Comparison of ENCODE assay signal across 9 cellular contexts in genomic region chr3:39180546-39181346, GRCh38. TPM values are rescaled to one million over a fixed set of nuclear protein-coding genes. Genes with fewer than 3 reads are reported as not detected.
DNase-seq lines count a peak whose midpoint lies in the region; ATAC-seq, FAIRE-seq and TF ChIP-seq lines count a peak whose summit lies in the region.
"Had no signal": no experiment of that assay in that cellular context is flagged by ENCODE, and none has a peak within 500 bp of the region (broad histone marks: within the 10 kb centered on the region; RNA-seq: fewer than 3 reads in every experiment).

No MANE protein-coding gene starts in this region.

- H3K4me3 Mint-ChIP-seq in natural killer cell: peak overlapping the region; percentile 84
- peak overlapping the region; percentile 84 to 86 for H3K4me3 Mint-ChIP-seq in stimulated activated naive B cell treated with anti-CD40 and anti-IgM and Interleukin-4, amounts not matched to agents 10 μg/mL and 1 μg/mL and 100 μg/mL, for 72 hours

- DNase-seq in DMS 273 (lab: John Stamatoyannopoulos, UW; ENCODE audit: unreplicated experiment): peak; percentile 95
- DNase-seq in Jurkat, Clone E6-1 (ENCODE audit: low read depth, low spot score): peak; percentile 82
- DNase-seq in RCC 7860 (ENCODE audit: low spot score): peak; percentile 48
- peak; percentile 80 to 83 for DNase-seq in activated T-helper 1 cell treated with anti-CD3 and anti-CD28 coated beads, Interleukin-2, amount 50 U/mL, for 16 hours (ENCODE audit: low read depth in 1 of 2, low spot score in 1 of 2)
- peak; percentile 51 for DNase-seq in fibroblast of peridontal ligament (ENCODE audit: extremely low read depth)
- DNase-seq in natural killer cell: peak; percentile 77
- DNase-seq in stimulated activated naive B cell treated with anti-CD40 and anti-IgM and Interleukin-4, amounts not matched to agents 10 μg/mL and 1 μg/mL and 100 μg/mL, for 72 hours: peak; percentile 80

- ATAC-seq in GM21717 (IDR thresholded peaks at IDR 0.05; ENCODE audit: unreplicated experiment): peak; percentile 89
- peak; percentile 81 to 90 (median 87) for ATAC-seq in natural killer cell
- ATAC-seq in stimulated activated naive B cell treated with anti-CD40 and anti-IgM and Interleukin-4, amounts not matched to agents 10 μg/mL and 1 μg/mL and 100 μg/mL, for 72 hours (replicated peaks): peak; percentile 87 to 88

- intact Hi-C loops in natural killer cell (cut with micrococcal nuclease): loop anchor here (10.0 kb wide), 1 partner anchor 76 kb away; the partner anchor contains the start of genes GORASP1 and TTC21A

- no peaks in the 10 kb centered on the region for H3K9me3 Mint-ChIP-seq in natural killer cell
- no peaks in the 10 kb centered on the region for H3K9me3 Mint-ChIP-seq in stimulated activated naive B cell treated with anti-CD40 and anti-IgM and Interleukin-4, amounts not matched to agents 10 μg/mL and 1 μg/mL and 100 μg/mL, for 72 hours

- peak overlapping the region; percentile 17 to 91 for H3K27ac Mint-ChIP-seq in natural killer cell
- peak overlapping the region; percentile 74 for H3K27ac Mint-ChIP-seq in stimulated activated naive B cell treated with anti-CD40 and anti-IgM and Interleukin-4, amounts not matched to agents 10 μg/mL and 1 μg/mL and 100 μg/mL, for 72 hours

- H3K36me3 Mint-ChIP-seq in natural killer cell: no peaks in the 10 kb centered on the region
- no peaks in the 10 kb centered on the region for H3K36me3 Mint-ChIP-seq in stimulated activated naive B cell treated with anti-CD40 and anti-IgM and Interleukin-4, amounts not matched to agents 10 μg/mL and 1 μg/mL and 100 μg/mL, for 72 hours

- peaks cover 27 to 39% of the 10 kb centered on the region in 2 donors for H3K4me1 Mint-ChIP-seq in natural killer cell
- peaks cover 24 to 28% of the 10 kb centered on the region in 2 donors for H3K4me1 Mint-ChIP-seq in stimulated activated naive B cell treated with anti-CD40 and anti-IgM and Interleukin-4, amounts not matched to agents 10 μg/mL and 1 μg/mL and 100 μg/mL, for 72 hours

- no peak for FAIRE-seq in RCC 7860 (lab: Jason Lieb, UNC)
- FAIRE-seq: islet of Langerhans had no signal

- no peak for TF ChIP-seq CTCF in natural killer cell (IDR thresholded peaks at IDR 0.05)

- peaks cover 0 to 8% of the 10 kb centered on the region in 2 donors for H3K27me3 Mint-ChIP-seq in natural killer cell (ENCODE audit: low read depth in 2 of 2)
- H3K27me3 Mint-ChIP-seq in stimulated activated naive B cell treated with anti-CD40 and anti-IgM and Interleukin-4, amounts not matched to agents 10 μg/mL and 1 μg/mL and 100 μg/mL, for 72 hours: no peaks in the 10 kb centered on the region

- peak overlapping the region; percentile 56 for H3K4me3 ChIP-seq in Jurkat, Clone E6-1 (ENCODE audit: low read length)

RNA-seq across cellular contexts. Expression of gene XIRP1, which starts 11.6 kb away (rescaled TPM):
- polyA plus RNA-seq in Jurkat, Clone E6-1 (2012; ENCODE audit: insufficient read depth, insufficient read length): not detected
- under 1 TPM; 0.14 to 0.40 (median 0.24) TPM for total RNA-seq in natural killer cell

RNA-seq across cellular contexts. Expression of gene CSRNP1, which starts 27.4 kb away (rescaled TPM):
- 4.5 TPM for polyA plus RNA-seq in Jurkat, Clone E6-1 (2012; ENCODE audit: insufficient read depth, insufficient read length)
- total RNA-seq in natural killer cell: 100 to 1,000 TPM; 208 to 300 (median 253) TPM

Comparison
In these comparisons a context has a peak if more than half of its experiments do, and no peak if none do; other contexts are left out.
1. Peak in every context shown above with its lines: DNase-seq, ATAC-seq and H3K4me3 ChIP-seq.